Comparison of ENCODE assay signal across 8 cellular contexts in genomic region chr5:131796793-131797693, GRCh38. TPM values are rescaled to one million over a fixed set of nuclear protein-coding genes. Genes with fewer than 3 reads are reported as not detected.
DNase-seq lines count a peak whose midpoint lies in the region; ATAC-seq and TF ChIP-seq lines count a peak whose summit lies in the region.

FNIP1 (minus strand) TSS chr5:131797017; CDS start chr5:131796921, 96 bp downstream.

- H3K27me3 ChIP-seq in BJ (ENCODE audit: control insufficient read depth, insufficient read depth, low read length), result no peaks in the 10 kb centered on the region

- intact Hi-C loops in activated CD4-positive, alpha-beta T cell treated with anti-CD3 and anti-CD28 coated beads, Interleukin-2, amount 10 ng/mL, durations not matched to agents 24 days and 14 days (cut with micrococcal nuclease), result loop anchor here (1.0 to 5.0 kb wide), 7 partner anchors 50 to 1070 kb away; partner anchors contain the start of genes CDC42SE2, GDF9, RAPGEF6 and UQCRQ

- peak within 1 kb of the TSS; percentile 99 for H3K4me3 Mint-ChIP-seq in activated CD4-positive, alpha-beta T cell treated with anti-CD3 and anti-CD28 coated beads, Interleukin-2, amount 10 ng/mL, durations not matched to agents 24 days and 14 days

- H3K27me3 Mint-ChIP-seq in activated CD4-positive, alpha-beta T cell treated with anti-CD3 and anti-CD28 coated beads, Interleukin-2, amount 10 ng/mL, durations not matched to agents 24 days and 14 days, result peaks cover 8% of the 10 kb centered on the region

- H3K27ac Mint-ChIP-seq in activated CD4-positive, alpha-beta T cell treated with anti-CD3 and anti-CD28 coated beads, Interleukin-2, amount 10 ng/mL, durations not matched to agents 24 days and 14 days, result peak within 1 kb of the TSS; percentile 95

- ATAC-seq in GM19324 (IDR thresholded peaks at IDR 0.05; ENCODE audit: low FRiP score, unreplicated experiment), result peak; percentile 98
- ATAC-seq in HG03469 (IDR thresholded peaks at IDR 0.05; ENCODE audit: unreplicated experiment), result peak; percentile 87

- TF ChIP-seq CTCF in BJ (IDR thresholded peaks at IDR 0.05; ENCODE audit: insufficient read depth, low read depth, low read length) (no peak), coronary artery (IDR thresholded peaks at IDR 0.05) (no peak)

- H3K27ac ChIP-seq in coronary artery, result peak within 1 kb of the TSS; percentile 97 to 100

- H3K4me1 Mint-ChIP-seq in activated CD4-positive, alpha-beta T cell treated with anti-CD3 and anti-CD28 coated beads, Interleukin-2, amount 10 ng/mL, durations not matched to agents 24 days and 14 days, result peaks cover 30% of the 10 kb centered on the region

- H3K4me3 ChIP-seq in BJ (ENCODE audit: low read depth, low read length) (peak within 1 kb of the TSS; percentile 99), coronary artery (peak within 1 kb of the TSS; percentile 92)

- no peaks in the 10 kb centered on the region for H3K36me3 ChIP-seq in BJ (ENCODE audit: control insufficient read depth, insufficient read depth, low read length)

- DNase-seq in BJ (ENCODE audit: low read depth) (peak; percentile 81), NCI-H526 treated with DMSO at 0.1 percent for 48 hours (lab: John Stamatoyannopoulos, UW) (peak; percentile 80), coronary artery (ENCODE audit: low spot score) (peak; percentile 99), left kidney (ENCODE audit: low read depth, low spot score) (peak; percentile 99)
- DNase-seq in activated CD4-positive, alpha-beta T cell treated with anti-CD3 and anti-CD28 coated beads, Interleukin-2, amount 10 ng/mL, durations not matched to agents 24 days and 14 days, result peak; percentile 100
- DNase-seq in stimulated activated CD4-positive, alpha-beta T cell treated with anti-CD3 and anti-CD28 coated beads, Interleukin-2, amount 100 ng/mL, for 24 hours, result peak; percentile 99

- no peaks in the 10 kb centered on the region for H3K9me3 Mint-ChIP-seq in activated CD4-positive, alpha-beta T cell treated with anti-CD3 and anti-CD28 coated beads, Interleukin-2, amount 10 ng/mL, durations not matched to agents 24 days and 14 days

- H3K36me3 Mint-ChIP-seq in activated CD4-positive, alpha-beta T cell treated with anti-CD3 and anti-CD28 coated beads, Interleukin-2, amount 10 ng/mL, durations not matched to agents 24 days and 14 days (ENCODE audit: low read depth), result peaks cover 25% of the 10 kb centered on the region

- POLR2A ChIA-PET in BJ (lab: Charles Lee), result interaction anchor here (0.5 to 0.6 kb wide), 2 partner anchors 194 to 814 kb away, joined by 3 to 4 read pairs; no protein-coding TSS in a partner anchor

- CTCF ChIA-PET in BJ (lab: Yijun Ruan, JAX), result interaction anchor here (0.8 to 4.3 kb wide), 4 partner anchors 9 to 213 kb away, joined by 3 to 12 read pairs (median 4); no protein-coding TSS in a partner anchor

RNA-seq across cellular contexts. Expression of gene FNIP1, which starts in this region (rescaled TPM):
- 5.3 and 8.9 TPM in 2 replicates for polyA plus RNA-seq in BJ (2011; rRNA removed)
- 12.9 and 13.4 TPM in 2 replicates for polyA minus RNA-seq in BJ (2011; rRNA and poly(A)+ RNA removed)
- 15.8 and 17.5 TPM in 2 replicates for total RNA-seq in activated CD4-positive, alpha-beta T cell treated with anti-CD3 and anti-CD28 coated beads, Interleukin-2, amount 10 ng/mL, durations not matched to agents 24 days and 14 days

Comparison
In these comparisons a context has a peak if more than half of its experiments do, and no peak if none do; other contexts are left out.
1. Peak in every context shown above with its lines: DNase-seq, ATAC-seq, H3K4me3 ChIP-seq and H3K27ac ChIP-seq.